In the genomic region with DNA sequence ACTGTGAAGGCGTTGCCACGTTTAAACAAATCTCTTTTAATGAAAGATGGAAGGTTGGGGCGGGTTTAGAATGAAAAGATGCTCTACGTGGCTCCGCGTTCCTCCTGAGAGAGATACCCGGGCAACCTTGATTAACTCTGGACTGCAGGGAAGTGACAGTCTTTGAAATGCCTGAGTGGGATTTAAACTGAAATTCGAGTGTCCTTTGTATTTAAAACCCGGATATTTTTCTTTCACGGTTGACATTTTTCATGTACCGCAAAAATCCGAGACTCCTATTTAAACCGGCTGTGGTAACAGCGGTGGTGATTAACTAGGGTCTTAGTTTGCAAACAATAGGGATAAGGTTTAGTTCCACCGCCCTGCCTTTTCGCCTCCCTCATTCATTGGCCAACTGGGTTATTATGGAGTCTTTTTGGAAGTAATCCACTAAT, we compare ENCODE assay signal across 7 cellular contexts. TPM values are rescaled to one million over a fixed set of nuclear protein-coding genes. Genes with fewer than 3 reads are reported as not detected.
DNase-seq lines count a peak whose midpoint lies in the region; ATAC-seq, FAIRE-seq and TF ChIP-seq lines count a peak whose summit lies in the region.

No MANE protein-coding gene starts in this region.

- H3K4me1 Mint-ChIP-seq in stimulated activated naive CD8-positive, alpha-beta T cell treated with anti-CD3 and anti-CD28 coated beads, Interleukin-15, Interleukin-2, amounts not matched to agents 100 ng/mL and 50 ng/mL, for 24 hours (ENCODE audit: low read depth) = peaks cover 36% of the 10 kb centered on the region

- RAD21 ChIA-PET in GM12878 (lab: Charles Lee; ENCODE audit: unreplicated experiment) = no interaction called here

- no peak for TF ChIP-seq EP300 in GM12878 (IDR thresholded peaks at IDR 0.05; ENCODE audit: borderline replicate concordance in 1 of 2, control insufficient read depth in 1 of 2, low read depth in 2 of 2, low read length in 2 of 2)

- H3K9me3 ChIP-seq in GM12878 (replicated peaks; ENCODE audit: control insufficient read depth, insufficient read depth, low read length) (peaks cover 2% of the 10 kb centered on the region; the same call in 2 of the 3 replicates), keratinocyte (ENCODE audit: control insufficient read depth, low read depth, low read length) (no peaks in the 10 kb centered on the region)

- H3K79me2 ChIP-seq in GM12878 (ENCODE audit: control insufficient read depth, insufficient read depth, low read length) (peaks cover 56% of the 10 kb centered on the region), keratinocyte (ENCODE audit: control insufficient read depth, insufficient read depth, low read length) (peaks cover 55% of the 10 kb centered on the region)

- no peaks in the 10 kb centered on the region for H4K20me1 ChIP-seq in GM12878 (ENCODE audit: control insufficient read depth, insufficient read depth)
- peaks cover 3% of the 10 kb centered on the region for H4K20me1 ChIP-seq in keratinocyte (ENCODE audit: control insufficient read depth, extremely low read depth, insufficient read depth, low read length)

- H3K27me3 Mint-ChIP-seq in stimulated activated naive CD8-positive, alpha-beta T cell treated with anti-CD3 and anti-CD28 coated beads, Interleukin-15, Interleukin-2, amounts not matched to agents 100 ng/mL and 50 ng/mL, for 24 hours = no peaks in the 10 kb centered on the region

- WGBS in GM12878 (ENCODE audit: insufficient coverage, insufficient replicate concordance, low lambda C conversion rate, missing lambda C conversion rate) = under 1% methylated on average over 16 of the region's 16 CpGs

- H2AFZ ChIP-seq in GM12878 (ENCODE audit: control insufficient read depth, low read depth, low read length) = peak overlapping the region; percentile 43
- H2AFZ ChIP-seq in keratinocyte (ENCODE audit: control insufficient read depth, low read length) = peak overlapping the region; percentile 98

- H3K4me1 ChIP-seq in GM12878 (ENCODE audit: control insufficient read depth, insufficient read depth, low read length) = no peaks in the 10 kb centered on the region
- H3K4me1 ChIP-seq in keratinocyte (ENCODE audit: control insufficient read depth, extremely low read depth, insufficient read depth, low read length) = peaks cover 15% of the 10 kb centered on the region

- no peaks in the 10 kb centered on the region for H3K27me3 ChIP-seq in GM12878 (replicated peaks in 1 of 2; ENCODE audit: control insufficient read depth in 2 of 2, insufficient read depth in 2 of 2, low read length in 1 of 2)
- no peaks in the 10 kb centered on the region for H3K27me3 ChIP-seq in keratinocyte (ENCODE audit: control insufficient read depth, extremely low read depth, insufficient read depth, low read length)

- in situ Hi-C loops in GM12878 (cut with MboI) = no loop called here

- H3K36me3 ChIP-seq in GM12878 (ENCODE audit: control insufficient read depth in 2 of 2, insufficient read depth in 2 of 2, low read length in 1 of 2) (no peaks in the 10 kb centered on the region), keratinocyte (ENCODE audit: control insufficient read depth in 2 of 2, extremely low read depth in 1 of 2, insufficient read depth in 2 of 2, low read length in 2 of 2) (peaks cover 0 to 4% of the 10 kb centered on the region in 2 experiments)

- BruUV-seq in GM12878 (replicated peaks; lab: Mats Ljungman, UMichigan) = no TSS peak

- no peak for TF ChIP-seq POLR2A in GM12878 (IDR thresholded peaks at IDR 0.05; ENCODE audit: low read depth, low read length)

- peak; percentile 16 for ATAC-seq in HG02759 (IDR thresholded peaks at IDR 0.05; ENCODE audit: unreplicated experiment)
- ATAC-seq in GM12878 = peak; percentile 50
- no peak for ATAC-seq in GM19452 (IDR thresholded peaks at IDR 0.05; ENCODE audit: unreplicated experiment)

- peak overlapping the region; percentile 66 for H3K4me2 ChIP-seq in GM12878 (ENCODE audit: control insufficient read depth, insufficient read depth)
- H3K4me2 ChIP-seq in keratinocyte (ENCODE audit: control insufficient read depth, extremely low read depth, insufficient read depth, low read depth, low read length) = peak overlapping the region; percentile 100

- intact Hi-C loops in GM12878 (cut with micrococcal nuclease; ENCODE audit: unreplicated experiment) = no loop called here

- H3K27ac ChIP-seq in GM12878 (ENCODE audit: control insufficient read depth, insufficient read depth) (peak overlapping the region; percentile 84), keratinocyte (ENCODE audit: control insufficient read depth, insufficient read depth, low read length) (peak overlapping the region; percentile 93)

- TF ChIP-seq RAD21 in GM12878 (IDR thresholded peaks at IDR 0.05; ENCODE audit: insufficient read depth, low read depth, low read length) = no peak

- SMC1A ChIA-PET in GM12878 (lab: Charles Lee; ENCODE audit: uncharacterized antibody, unreplicated experiment) = no interaction called here

- CTCF ChIA-PET in GM12878 (lab: Yijun Ruan, JAX) = interaction anchor here (1.4 kb wide), 1 partner anchor 52 kb away, joined by 4 read pairs; no protein-coding TSS in a partner anchor

- H3K9me3 Mint-ChIP-seq in stimulated activated naive CD8-positive, alpha-beta T cell treated with anti-CD3 and anti-CD28 coated beads, Interleukin-15, Interleukin-2, amounts not matched to agents 100 ng/mL and 50 ng/mL, for 24 hours = no peaks in the 10 kb centered on the region

- TF ChIP-seq CTCF in GM12865 (IDR thresholded peaks at IDR 0.05; ENCODE audit: insufficient read depth, low read depth, low read length, missing control alignments) (no peak), GM12878 (IDR thresholded peaks at IDR 0.05 in 2 of 3, conservative IDR thresholded peaks at IDR 0.05 in 1 of 3; ENCODE audit: control insufficient read depth in 2 of 3, extremely low read depth in 1 of 3, insufficient read depth in 1 of 3, low read depth in 3 of 3, low read length in 3 of 3) (no peak), keratinocyte (optimal IDR thresholded peaks at IDR 0.05 in 1 of 3, IDR thresholded peaks at IDR 0.05 in 1 of 3, conservative IDR thresholded peaks at IDR 0.05 in 1 of 3; ENCODE audit: extremely low read depth in 1 of 3, insufficient read depth in 2 of 3, low read length in 3 of 3) (no peak)

- peak; percentile 38 for FAIRE-seq in GM12878 (lab: Jason Lieb, UNC)
- no peak for FAIRE-seq in keratinocyte (lab: Jason Lieb, UNC)

- dilution Hi-C loops in keratinocyte (cut with MboI; ENCODE audit: extremely low pct_ligation_motif_present, low sequenced_read_pairs) = no loop called here

- H3K9me1 ChIP-seq in keratinocyte (ENCODE audit: control insufficient read depth, extremely low read depth, insufficient read depth, low read length) = no peaks in the 10 kb centered on the region

- H3K4me3 ChIP-seq in GM12865 (ENCODE audit: low read depth, low read length) = peak overlapping the region; percentile 76
- peak overlapping the region; percentile 94 for H3K4me3 ChIP-seq in GM12878
- peak overlapping the region; percentile 95 to 99 (median 98) for H3K4me3 ChIP-seq in keratinocyte (ENCODE audit: control insufficient read depth in 2 of 3, extremely low read depth in 1 of 3, insufficient read depth in 2 of 3, low read depth in 1 of 3, low read length in 3 of 3)

- H3K4me3 Mint-ChIP-seq in stimulated activated naive CD8-positive, alpha-beta T cell treated with anti-CD3 and anti-CD28 coated beads, Interleukin-15, Interleukin-2, amounts not matched to agents 100 ng/mL and 50 ng/mL, for 24 hours = peak overlapping the region; percentile 98

- peaks cover 30% of the 10 kb centered on the region for H3K36me3 Mint-ChIP-seq in stimulated activated naive CD8-positive, alpha-beta T cell treated with anti-CD3 and anti-CD28 coated beads, Interleukin-15, Interleukin-2, amounts not matched to agents 100 ng/mL and 50 ng/mL, for 24 hours (ENCODE audit: low read depth)

- H3K27ac Mint-ChIP-seq in stimulated activated naive CD8-positive, alpha-beta T cell treated with anti-CD3 and anti-CD28 coated beads, Interleukin-15, Interleukin-2, amounts not matched to agents 100 ng/mL and 50 ng/mL, for 24 hours = peak overlapping the region; percentile 99

- H3K9ac ChIP-seq in GM12878 (ENCODE audit: control insufficient read depth, insufficient read depth, low read length) (peak overlapping the region; percentile 78), keratinocyte (ENCODE audit: control insufficient read depth, extremely low read depth, insufficient read depth, low read length) (peak overlapping the region; percentile 95)

- DNase-seq in GM12865 (ENCODE audit: low read depth) = peak; percentile 23
- peak; percentile 10 for DNase-seq in NCI-H345 treated with DMSO at 0.1 percent for 48 hours (lab: John Stamatoyannopoulos, UW; ENCODE audit: unreplicated experiment)
- no peak for DNase-seq in GM12878 (ENCODE audit: low read depth, low spot score)
- DNase-seq in keratinocyte (ENCODE audit: low read depth, low spot score) = no peak

- POLR2A ChIA-PET in GM12878 (lab: Charles Lee) = no interaction called here

TF ChIP-seq in GM12878, 131 proteins besides CTCF, POLR2A, EP300 and RAD21 (continues in another document):
- 0 out of 2 replicates have a peak, but pooled peaks have one; percentile 9 for TF ChIP-seq ASH2L (IDR thresholded peaks at IDR 0.05; ENCODE audit: borderline replicate concordance, low read depth)

RNA-seq across cellular contexts. Expression of a gene that starts 0.7 kb away (rescaled TPM):
- total RNA-seq in GM12878 (2013; cell fraction: nucleolus; rRNA removed) = 82.2 and 99.3 TPM in 2 replicates
- 11.9 and 15.0 TPM in 2 replicates for total RNA-seq in GM12878 (2014; rRNA removed)
- total RNA-seq in GM12878 (2014; rRNA removed; fragmentation: Illumina TruSeq; extraction: Trizol) = 19.7 and 20.4 TPM in 2 replicates
- total RNA-seq in GM12878 (2021) = 20.1 and 22.6 TPM in 2 replicates
- 2.9 TPM for polyA plus RNA-seq in GM12878 (2011; ENCODE audit: low read depth)
- 24.2 and 43.6 TPM in 2 replicates for polyA plus RNA-seq in GM12878 (2011; rRNA removed)
- polyA plus RNA-seq in GM12878 (2011; cell fraction: cytosol; rRNA removed) = 5.2 and 7.4 TPM in 2 replicates
- polyA plus RNA-seq in GM12878 (2011; cell fraction: nucleus; rRNA removed) = 15.5 and 18.5 TPM in 2 replicates
- 5.1 and 8.2 TPM in 2 replicates for polyA plus RNA-seq in GM12878 (2012)
- 16.1 and 19.3 TPM in 2 replicates for polyA plus RNA-seq in GM12878 (2014; fragmentation: Illumina TruSeq; extraction: Trizol)
- 10 to 100 TPM; 15.0 to 38.0 TPM for polyA plus RNA-seq in GM12878 (2014; fragmentation: Nextera tagmentation; extraction: Ambion mirVana)
- 8.8 and 10.0 TPM in 2 replicates for polyA plus RNA-seq in GM12878 (2014; rRNA removed)
- 10 to 100 TPM; 22.7 to 29.6 TPM for polyA plus RNA-seq in GM12878 (2016; fragmentation: Nextera tagmentation; extraction: Ambion mirVana)
- 13.8 and 20.5 TPM in 2 replicates for polyA minus RNA-seq in GM12878 (2011; rRNA and poly(A)+ RNA removed)
- 9.2 and 11.6 TPM in 2 replicates for polyA minus RNA-seq in GM12878 (2011; cell fraction: cytosol; rRNA and poly(A)+ RNA removed)
- polyA minus RNA-seq in GM12878 (2011; cell fraction: nucleus; rRNA and poly(A)+ RNA removed) = 18.5 and 31.0 TPM in 2 replicates
- polyA plus RNA-seq in keratinocyte = 11.5 to 24.3 TPM (median 15.6 TPM) in 3 replicates
- polyA plus RNA-seq in keratinocyte (2011; ENCODE audit: low read depth) = 13.9 TPM
- 5.5 and 12.7 TPM in 2 replicates for polyA plus RNA-seq in keratinocyte (2011; cell fraction: cytosol; rRNA removed)
- 14.2 and 18.9 TPM in 2 replicates for polyA plus RNA-seq in keratinocyte (2011; cell fraction: nucleus; rRNA removed)
- 7.3 and 11.2 TPM in 2 replicates for polyA plus RNA-seq in keratinocyte (2012; ENCODE audit: low replicate concordance)
- 5.9 to 23.2 TPM (median 7.9 TPM) in 3 replicates for polyA minus RNA-seq in keratinocyte
- 16.3 TPM for polyA minus RNA-seq in keratinocyte (2011; cell fraction: cytosol; rRNA and poly(A)+ RNA removed)
- polyA minus RNA-seq in keratinocyte (2011; cell fraction: nucleus; rRNA and poly(A)+ RNA removed) = 15.2 and 24.6 TPM in 2 replicates

Comparison
In these comparisons a context has a peak if more than half of its experiments do, and no peak if none do; other contexts are left out.
1. DNase-seq: peak in GM12865 (single experiment) and NCI-H345 treated with DMSO at 0.1 percent for 48 hours (single experiment); none in GM12878 (single experiment) and keratinocyte (single experiment).
2. Peak in every context shown above with its lines, with median percentiles within 50 percentile points of each other: H3K4me3 ChIP-seq.